Comparison of ENCODE assay signal across 26 cellular contexts in genomic region chr20:10495173-10495572, GRCh38.
DNase-seq lines count a peak whose midpoint lies in the region; ATAC-seq, FAIRE-seq and TF ChIP-seq lines count a peak whose summit lies in the region.
"Had no signal": no experiment of that assay in that cellular context is flagged by ENCODE, and none has a peak within 500 bp of the region (broad histone marks: within the 10 kb centered on the region; RNA-seq: fewer than 3 reads in every experiment).

No MANE protein-coding gene starts in this region.

- intact Hi-C loops in head of caudate nucleus (cut with DNase I) = no loop called here

- H3K4me3 Mint-ChIP-seq in GM23338 = no peak overlapping the region
- no peak overlapping the region for H3K4me3 Mint-ChIP-seq in T-helper 17 cell
- H3K4me3 Mint-ChIP-seq: activated T-helper 1 cell treated with anti-CD3 and anti-CD28 coated beads, Interleukin-12 subunit alpha, Interleukin-12 subunit beta, Interleukin-2, Interleukin-4 antibody, amounts not matched to agents 30 ng/mL and 10 ng/mL and 1 ng/mL, durations not matched to agents 14 hours and 24 hours and 36 hours; neural progenitor cell had no signal

- H3F3A ChIP-seq in Loucy (ENCODE audit: low read depth) (0 out of 2 replicates have a peak, but pooled peaks cover 3% of the 10 kb centered on the region), GM23338 (replicated peaks; ENCODE audit: low read depth) (no peaks in the 10 kb centered on the region)

- H3K36me3 Mint-ChIP-seq in GM23338 (ENCODE audit: low read depth) (no peaks in the 10 kb centered on the region), T-helper 17 cell (ENCODE audit: low read depth) (peaks cover 2% of the 10 kb centered on the region)

- H3K36me3 ChIP-seq in BLaER1 treated with 17β-estradiol and CSF1 and Interleukin-3, amounts not matched to agents 10 nM and 100 nM = no peaks in the 10 kb centered on the region
- H3K36me3 ChIP-seq in Loucy (ENCODE audit: insufficient read depth, low read length) (no peaks in the 10 kb centered on the region), GM23338 (ENCODE audit: insufficient read depth) (no peaks in the 10 kb centered on the region)
- H3K36me3 ChIP-seq: MG63, neural progenitor cell, right lobe of liver, SJSA1 had no signal

- H3K4me2 ChIP-seq in BLaER1 treated with 17β-estradiol and CSF1 and Interleukin-3, amounts not matched to agents 10 nM and 100 nM = peak overlapping the region in 6 of 11 experiments; percentile 7 to 44 (median 31); a peak in 8 of 22 replicates
- H3K4me2 ChIP-seq in Loucy (ENCODE audit: low read depth, low read length, poor library complexity, severe bottlenecking) = peak overlapping the region; percentile 43
- no peak overlapping the region for H3K4me2 ChIP-seq in GM23338
- H3K4me2 ChIP-seq: neural progenitor cell had no signal

- H3K4me1 ChIP-seq in BLaER1 treated with 17β-estradiol and CSF1 and Interleukin-3, amounts not matched to agents 10 nM and 100 nM = peaks cover 0 to 36% (median 15%) of the 10 kb centered on the region in 10 experiments; a peak in 16 of 20 replicates
- peaks cover 55% of the 10 kb centered on the region for H3K4me1 ChIP-seq in Loucy (ENCODE audit: insufficient read depth, low read length, poor library complexity, severe bottlenecking)
- H3K4me1 ChIP-seq in GM23338 (ENCODE audit: insufficient read depth) = peaks cover 13% of the 10 kb centered on the region
- H3K4me1 ChIP-seq: right lobe of liver had no signal

- H3K27me3 ChIP-seq in BLaER1 treated with 17β-estradiol and CSF1 and Interleukin-3, amounts not matched to agents 10 nM and 100 nM = no peaks in the 10 kb centered on the region
- H3K27me3 ChIP-seq in Loucy (ENCODE audit: insufficient read depth, low read length, poor library complexity, severe bottlenecking) (no peaks in the 10 kb centered on the region), GM23338 (ENCODE audit: insufficient read depth) (no peaks in the 10 kb centered on the region)
- H3K27me3 ChIP-seq: MG63, neural progenitor cell, right lobe of liver, SJSA1 had no signal

- H3K27me3 Mint-ChIP-seq in GM23338 (ENCODE audit: insufficient read depth, low read depth, poor library complexity) (no peaks in the 10 kb centered on the region), T-helper 17 cell (no peaks in the 10 kb centered on the region)

- H3K4me1 Mint-ChIP-seq in GM23338 (peaks cover 44% of the 10 kb centered on the region), T-helper 17 cell (peaks cover 29% of the 10 kb centered on the region)

- ATAC-seq in GM18861 (IDR thresholded peaks at IDR 0.05; ENCODE audit: unreplicated experiment) = peak; percentile 48
- ATAC-seq in GM23338 = no peak
- ATAC-seq in T-helper 17 cell = no peak
- ATAC-seq: activated naive CD4-positive, alpha-beta T cell treated with anti-CD3 and anti-CD28 coated beads, Interleukin-2, amount 50 U/mL, for 72 hours; right lobe of liver had no signal

- H3K27ac ChIP-seq in BLaER1 treated with 17β-estradiol and CSF1 and Interleukin-3, amounts not matched to agents 10 nM and 100 nM = no peak overlapping the region
- no peak overlapping the region for H3K27ac ChIP-seq in GM23338 (ENCODE audit: low read depth)
- H3K27ac ChIP-seq: neural progenitor cell, right lobe of liver, SJSA1 had no signal

- no peaks in the 10 kb centered on the region for H3K9me2 ChIP-seq in Loucy (replicated peaks; ENCODE audit: low read depth, low read length)
- no peaks in the 10 kb centered on the region for H3K9me2 ChIP-seq in GM23338 (ENCODE audit: insufficient read depth)

- no peak overlapping the region for H3K9ac ChIP-seq in BLaER1 treated with 17β-estradiol and CSF1 and Interleukin-3, amounts not matched to agents 10 nM and 100 nM
- H3K9ac ChIP-seq in Loucy (ENCODE audit: low read depth, low read length, poor library complexity, severe bottlenecking) = no peak overlapping the region
- H3K9ac ChIP-seq: neural progenitor cell had no signal

- no peak overlapping the region for H3K27ac Mint-ChIP-seq in GM23338
- no peak overlapping the region for H3K27ac Mint-ChIP-seq in T-helper 17 cell
- H3K27ac Mint-ChIP-seq: activated naive CD4-positive, alpha-beta T cell treated with anti-CD3 and anti-CD28 coated beads, Interleukin-2, amount 50 U/mL, for 72 hours; activated T-helper 1 cell treated with anti-CD3 and anti-CD28 coated beads, Interleukin-12 subunit alpha, Interleukin-12 subunit beta, Interleukin-2, Interleukin-4 antibody, amounts not matched to agents 30 ng/mL and 10 ng/mL and 1 ng/mL, durations not matched to agents 14 hours and 24 hours and 36 hours; neural progenitor cell had no signal

- H2AFZ ChIP-seq in Loucy (ENCODE audit: low read length) (no peak overlapping the region), GM23338 (no peak overlapping the region)
- H2AFZ ChIP-seq: neural progenitor cell had no signal

- TF ChIP-seq CTCF in Loucy (conservative IDR thresholded peaks at IDR 0.05; ENCODE audit: low read length) = no peak
- no peak for TF ChIP-seq CTCF in GM23338 (conservative IDR thresholded peaks at IDR 0.05; ENCODE audit: low read depth in 2 of 2)

- no peaks in the 10 kb centered on the region; the same call in 2 of the 3 replicates for H3K9me3 Mint-ChIP-seq in GM23338
- H3K9me3 Mint-ChIP-seq: activated naive CD4-positive, alpha-beta T cell treated with anti-CD3 and anti-CD28 coated beads, Interleukin-2, amount 50 U/mL, for 72 hours; activated T-helper 1 cell treated with anti-CD3 and anti-CD28 coated beads, Interleukin-12 subunit alpha, Interleukin-12 subunit beta, Interleukin-2, Interleukin-4 antibody, amounts not matched to agents 30 ng/mL and 10 ng/mL and 1 ng/mL, durations not matched to agents 14 hours and 24 hours and 36 hours had no signal

- FAIRE-seq in colon (lab: Jason Lieb, UNC) = peak; percentile 65
- FAIRE-seq: GM12891 had no signal

- no peaks in the 10 kb centered on the region for H4K20me1 ChIP-seq in BLaER1 treated with 17β-estradiol and CSF1 and Interleukin-3, amounts not matched to agents 10 nM and 100 nM
- H4K20me1 ChIP-seq in Loucy (ENCODE audit: insufficient read depth, low read length, poor library complexity, severe bottlenecking) (no peaks in the 10 kb centered on the region), GM23338 (replicated peaks; ENCODE audit: insufficient read depth) (no peaks in the 10 kb centered on the region)

- no peak overlapping the region for H3K4me3 ChIP-seq in BLaER1 treated with 17β-estradiol and CSF1 and Interleukin-3, amounts not matched to agents 10 nM and 100 nM
- H3K4me3 ChIP-seq in Loucy (ENCODE audit: low read length, poor library complexity, severe bottlenecking) (peak overlapping the region; percentile 45), GM23338 (no peak overlapping the region)
- H3K4me3 ChIP-seq: lung, MG63, neural progenitor cell, right lobe of liver, SJSA1 had no signal

- H3K79me2 ChIP-seq in Loucy (ENCODE audit: insufficient read depth, low read length) (peaks cover 23% of the 10 kb centered on the region), GM23338 (replicated peaks; ENCODE audit: insufficient read depth) (peaks cover 15% of the 10 kb centered on the region)

- DNase-seq in GM23338 (ENCODE audit: low spot score) = no peak
- no peak for DNase-seq in mesenteric fat pad (ENCODE audit: low spot score)
- no peak for DNase-seq in head of caudate nucleus
- no peak for DNase-seq in T-helper 17 cell
- DNase-seq: activated CD4-positive, alpha-beta T cell treated with anti-CD3 and anti-CD28 coated beads for 48 hours; C1 segment of cervical spinal cord; DMS79 treated with DMSO at 0.1 percent for 48 hours; GOT3; MG63; NCI-H146; NCI-H2171 treated with DMSO at 0.1 percent for 48 hours; NCI-H526; posterior cingulate gyrus; right lobe of liver; stimulated activated naive CD4-positive, alpha-beta T cell treated with Interleukin-2 at 50 U/mL for 16 hours; T-helper 1 cell had no signal

- H3K9me3 ChIP-seq in BLaER1 treated with 17β-estradiol and CSF1 and Interleukin-3, amounts not matched to agents 10 nM and 100 nM (replicated peaks in 1 of 11) = peaks cover 0 to 4% (median 0%) of the 10 kb centered on the region in 11 experiments; a peak in 3 of 22 replicates
- H3K9me3 ChIP-seq in Loucy (ENCODE audit: insufficient read depth, low read depth, low read length) = no peaks in the 10 kb centered on the region
- H3K9me3 ChIP-seq in T-helper 17 cell (ENCODE audit: control insufficient read depth, low read length, poor library complexity, severe bottlenecking) = no peaks in the 10 kb centered on the region
- H3K9me3 ChIP-seq: MG63, right lobe of liver, SJSA1 had no signal

TF ChIP-seq in GM23338, 12 proteins besides CTCF, POLR2A, EP300 and RAD21 (continues in another document):
- TF ChIP-seq ZNF114 (CRISPR knock-in tag; IDR thresholded peaks at IDR 0.05) = no peak
